25 cellular contexts compared by ENCODE assay signal in the genomic region with DNA sequence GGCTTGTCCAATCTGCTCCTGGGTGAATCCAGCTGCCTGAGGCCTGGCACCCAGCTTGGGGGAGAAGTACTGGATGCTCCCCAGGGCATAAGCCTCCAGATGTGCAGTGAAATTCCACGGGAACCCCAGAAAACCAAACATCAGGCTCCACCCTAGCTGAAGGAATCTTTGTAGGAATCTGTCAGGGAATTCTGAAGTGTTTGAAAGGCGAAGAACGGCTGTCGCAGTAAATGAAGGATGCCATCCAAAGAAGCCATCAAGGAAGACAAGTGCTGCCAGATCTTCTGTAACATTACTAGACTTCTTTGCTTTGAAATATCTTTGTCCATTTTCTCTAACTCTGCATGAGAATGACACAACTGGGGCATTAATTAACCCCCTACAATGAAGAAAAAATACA.
"Had no signal": no experiment of that assay in that cellular context is flagged by ENCODE, and none has a peak within 500 bp of the region (broad histone marks: within the 10 kb centered on the region; RNA-seq: fewer than 3 reads in every experiment).

No MANE protein-coding gene starts in this region.

- H3K4me3 Mint-ChIP-seq: dendritic cell treated with granulocyte-macrophage colony-stimulating factor and Interleukin-4, amounts not matched to agents 40 ng/mL and 50 ng/mL, for 4 days; effector memory CD8-positive, alpha-beta T cell; endodermal cell; mesothelial cell of epicardium; naive B cell had no signal

- H3K9me3 ChIP-seq: colonic mucosa, esophagus squamous epithelium, gastrocnemius medialis, left lung, lower lobe of right lung, mucosa of descending colon had no signal

- H3K27ac ChIP-seq: colonic mucosa, epithelial cell of prostate, heart right ventricle, left lung, lower lobe of right lung had no signal

- ATAC-seq: effector memory CD8-positive, alpha-beta T cell; esophagus mucosa; gastrocnemius medialis; heart right ventricle; left cardiac atrium; left lung; left ventricle myocardium superior; lower lobe of right lung; mucosa of descending colon had no signal

- H3K27ac Mint-ChIP-seq: dendritic cell treated with granulocyte-macrophage colony-stimulating factor and Interleukin-4, amounts not matched to agents 40 ng/mL and 50 ng/mL, for 4 days; endodermal cell had no signal

- DNase-seq: colonic mucosa; cortex of kidney; effector CD8-positive, alpha-beta T cell; effector memory CD8-positive, alpha-beta T cell; endodermal cell; erythroblast; esophagus squamous epithelium; foreskin fibroblast; foreskin melanocyte; gastrocnemius medialis; glutamatergic neuron; head of caudate nucleus; heart right ventricle; hippocampal formation; left cardiac atrium; left lung; left ventricle myocardium superior; lower lobe of right lung; mesenchymal stem cell; mucosa of descending colon; naive B cell had no signal

- H3K4me3 ChIP-seq: colonic mucosa, esophagus squamous epithelium, gastrocnemius medialis, heart right ventricle, left lung, lower lobe of right lung, mucosa of descending colon had no signal

- H3K27me3 ChIP-seq: colonic mucosa, esophagus squamous epithelium, gastrocnemius medialis, heart right ventricle, left lung had no signal

- H3K36me3 ChIP-seq: colonic mucosa, gastrocnemius medialis, lower lobe of right lung had no signal

- H3K9me3 Mint-ChIP-seq: effector memory CD8-positive, alpha-beta T cell; endodermal cell had no signal

- H3K27me3 Mint-ChIP-seq: dendritic cell treated with granulocyte-macrophage colony-stimulating factor and Interleukin-4, amounts not matched to agents 40 ng/mL and 50 ng/mL, for 4 days; effector memory CD8-positive, alpha-beta T cell; naive B cell had no signal
